In genomic region chr17:47714773-47715396, GRCh38 we compare ENCODE assay signal across 21 cellular contexts. TPM values are rescaled to one million over a fixed set of nuclear protein-coding genes. Genes with fewer than 3 reads are reported as not detected.
A peak's percentile ranks its signal among the peaks of the same experiment; 100 is the strongest.
DNase-seq lines count a peak whose midpoint lies in the region; ATAC-seq and TF ChIP-seq lines count a peak whose summit lies in the region.
"Had no signal": no experiment of that assay in that cellular context is flagged by ENCODE, and none has a peak within 500 bp of the region (broad histone marks: within the 10 kb centered on the region; RNA-seq: fewer than 3 reads in every experiment).

No MANE protein-coding gene starts in this region.

- no peaks in the 10 kb centered on the region for H3K9me3 ChIP-seq in BLaER1
- H3K9me3 ChIP-seq in OCI-LY3 (ENCODE audit: insufficient read depth, low read length) = no peaks in the 10 kb centered on the region

- no peak overlapping the region for H2AFZ ChIP-seq in OCI-LY3 (ENCODE audit: low read depth, low read length)

- DNase-seq in GM12865 (ENCODE audit: low read depth) (peak; percentile 83), memory B cell (ENCODE audit: low spot score in 2 of 2) (no peak), NCI-H2107 treated with DMSO at 0.1 percent for 48 hours (lab: John Stamatoyannopoulos, UW; ENCODE audit: unreplicated experiment) (no peak), NCI-H2081 treated with DMSO at 0.1 percent for 48 hours (lab: John Stamatoyannopoulos, UW) (no peak), Right ventricle myocardium superior (no peak)
- DNase-seq: Calu3, NCI-H1694, NCI-H446, occipital lobe, SIG-M5 had no signal

- H3K4me1 Mint-ChIP-seq in memory B cell = peaks cover 64% of the 10 kb centered on the region

- peak overlapping the region; percentile 40 for H3K27ac Mint-ChIP-seq in memory B cell
- H3K27ac Mint-ChIP-seq: WTC11 had no signal

- intact Hi-C loops in Right ventricle myocardium superior (cut with DNase I) = no loop called here

- peak overlapping the region; percentile 64; the same call in 1 of the 2 replicates for H3K27ac ChIP-seq in BLaER1
- H3K27ac ChIP-seq in OCI-LY3 (ENCODE audit: low read length) = no peak overlapping the region
- H3K27ac ChIP-seq: cardiac muscle cell had no signal

- ATAC-seq in memory B cell (ENCODE audit: low read depth) (peak; percentile 62), GM19397 (IDR thresholded peaks at IDR 0.05; ENCODE audit: unreplicated experiment) (no peak), Right ventricle myocardium superior (ENCODE audit: poor library complexity) (no peak)
- ATAC-seq: esophagus mucosa, left lobe of liver, sciatic nerve had no signal

- H3K36me3 ChIP-seq in BLaER1 (peaks cover 18% of the 10 kb centered on the region), OCI-LY3 (replicated peaks; ENCODE audit: low read depth, low read length) (no peaks in the 10 kb centered on the region)

- H4K20me1 ChIP-seq in BLaER1 = no peaks in the 10 kb centered on the region
- peaks cover 32% of the 10 kb centered on the region; the same call in 1 of the 2 replicates for H4K20me1 ChIP-seq in OCI-LY3 (ENCODE audit: insufficient read depth, low read length)

- peaks cover 2% of the 10 kb centered on the region for H3K27me3 Mint-ChIP-seq in memory B cell

- no peaks in the 10 kb centered on the region for H3K27me3 ChIP-seq in BLaER1
- H3K27me3 ChIP-seq in OCI-LY3 (ENCODE audit: low read depth, low read length) = peaks cover 78% of the 10 kb centered on the region
- H3K27me3 ChIP-seq: cardiac muscle cell had no signal

- H3K36me3 Mint-ChIP-seq in memory B cell = peaks cover 4% of the 10 kb centered on the region
- H3K36me3 Mint-ChIP-seq: WTC11 had no signal

- no peak for TF ChIP-seq CTCF in GM12865 (IDR thresholded peaks at IDR 0.05; ENCODE audit: insufficient read depth, low read depth, low read length, missing control alignments)
- TF ChIP-seq CTCF in OCI-LY3 (IDR thresholded peaks at IDR 0.05; ENCODE audit: low read depth, low read length) = no peak

- no peaks in the 10 kb centered on the region for H3K79me2 ChIP-seq in OCI-LY3 (ENCODE audit: low read length)

- H3K4me3 Mint-ChIP-seq in memory B cell = peak overlapping the region; percentile 66
- H3K4me3 Mint-ChIP-seq: T-helper 1 cell treated with Interleukin-12 subunit alpha and Interleukin-12 subunit beta and Interleukin-4 antibody, amounts not matched to agents 30 μg/mL and 1 μg/mL, for 36 hours; WTC11 had no signal

- no peaks in the 10 kb centered on the region for H3K9me3 Mint-ChIP-seq in memory B cell
- H3K9me3 Mint-ChIP-seq: T-helper 1 cell treated with Interleukin-12 subunit alpha and Interleukin-12 subunit beta and Interleukin-4 antibody, amounts not matched to agents 30 μg/mL and 1 μg/mL, for 36 hours; WTC11 had no signal

- H3K9ac ChIP-seq in BLaER1 = no peak overlapping the region
- H3K9ac ChIP-seq in OCI-LY3 (ENCODE audit: low read length) = no peak overlapping the region

- H3K4me2 ChIP-seq in BLaER1 = peak overlapping the region; percentile 82
- H3K4me2 ChIP-seq in OCI-LY3 (ENCODE audit: low read length) = peak overlapping the region; percentile 83; the same call in 1 of the 2 replicates

- peaks cover 99% of the 10 kb centered on the region for H3K4me1 ChIP-seq in BLaER1
- H3K4me1 ChIP-seq in OCI-LY3 (ENCODE audit: low read length) = peaks cover 72% of the 10 kb centered on the region

- H3K4me3 ChIP-seq in BLaER1 (no peak overlapping the region), GM12865 (ENCODE audit: low read depth, low read length) (no peak overlapping the region), OCI-LY3 (ENCODE audit: low read length) (no peak overlapping the region)
- H3K4me3 ChIP-seq: cardiac muscle cell had no signal

RNA-seq across cellular contexts. Expression of gene TBX21, which starts 18.2 kb away (rescaled TPM):
- 0.32 TPM for total RNA-seq in Right ventricle myocardium superior
- total RNA-seq: Calu3, esophagus mucosa, G401, M059J, occipital lobe had no signal

RNA-seq across cellular contexts. Expression of gene TBKBP1, which starts 20.9 kb away (rescaled TPM):
- total RNA-seq in Right ventricle myocardium superior = 16.3 TPM
